ENCODE assay signal across 18 cellular contexts in genomic region chr3:52395503-52395865, GRCh38. TPM values are rescaled to one million over a fixed set of nuclear protein-coding genes. Genes with fewer than 3 reads are reported as not detected.
"Had no signal": no experiment of that assay in that cellular context is flagged by ENCODE, and none has a peak within 500 bp of the region (broad histone marks: within the 10 kb centered on the region; RNA-seq: fewer than 3 reads in every experiment).

No MANE protein-coding gene starts in this region.

- DNase-seq: activated CD4-positive, alpha-beta T cell treated with anti-CD3 and anti-CD28 coated beads, Interleukin-2, amount 50 U/mL, for 1 hour; activated CD4-positive, CD25-positive, alpha-beta regulatory T cell treated with anti-CD3 and anti-CD28 coated beads, Interleukin-2, amount 50 U/mL, for 72 hours; activated CD8-positive, alpha-beta memory T cell treated with anti-CD3 and anti-CD28 coated beads, Interleukin-2, amount 50 U/mL, for 4 hours; activated T-cell treated with anti-CD3 and anti-CD28 coated beads, Interleukin-2, amount 50 U/mL, for 4 hours; cortex of kidney; effector CD4-positive, alpha-beta T cell; head of caudate nucleus; mesendoderm; stimulated activated CD4-positive, alpha-beta T cell treated with anti-CD3 and anti-CD28 coated beads, Interleukin-12 subunit alpha, Interleukin-12 subunit beta, amount 100 ng/mL, for 4 hours; stimulated activated CD4-positive, alpha-beta T cell treated with anti-CD3 and anti-CD28 coated beads, Interleukin-1b, Interleukin-23, amount 100 ng/mL, for 48 hours; stimulated activated CD8-positive, alpha-beta memory T cell treated with anti-CD3 and anti-CD28 coated beads, Interleukin-4, amount 100 ng/mL, for 48 hours; stimulated activated naive CD4-positive, alpha-beta T cell; T-helper 2 cell; thyroid gland had no signal

- H3K27ac ChIP-seq: ascending aorta, pancreas, thyroid gland, VCaP had no signal

- H3K27me3 ChIP-seq: ascending aorta, pancreas, thyroid gland had no signal

- H3K9me3 ChIP-seq: ascending aorta, pancreas, thyroid gland had no signal

- H3K4me1 ChIP-seq: ascending aorta, pancreas, thyroid gland had no signal

- ATAC-seq: activated T-cell treated with anti-CD3 and anti-CD28 coated beads, Interleukin-2, amount 50 U/mL, for 4 hours; naive thymus-derived CD8-positive, alpha-beta T cell; pancreas had no signal

- H3K4me3 ChIP-seq: ascending aorta, pancreas, thyroid gland had no signal

RNA-seq across cellular contexts. Expression of gene PHF7, which starts 15.0 kb away (rescaled TPM):
- total RNA-seq: ascending aorta had no signal

RNA-seq across cellular contexts. Expression of gene SEMA3G, which starts 49.4 kb away (rescaled TPM):
- total RNA-seq: naive thymus-derived CD8-positive, alpha-beta T cell had no signal
- polyA plus RNA-seq: naive thymus-derived CD8-positive, alpha-beta T cell had no signal
